In genomic region chrX:108735680-108736508, GRCh38 we compare ENCODE assay signal across 10 cellular contexts. TPM values are rescaled to one million over a fixed set of nuclear protein-coding genes. Genes with fewer than 3 reads are reported as not detected.
DNase-seq lines count a peak whose midpoint lies in the region; ATAC-seq and TF ChIP-seq lines count a peak whose summit lies in the region.
"Had no signal": no experiment of that assay in that cellular context is flagged by ENCODE, and none has a peak within 500 bp of the region (broad histone marks: within the 10 kb centered on the region; RNA-seq: fewer than 3 reads in every experiment).

No MANE protein-coding gene starts in this region.

- ATAC-seq in HG03039 (IDR thresholded peaks at IDR 0.05; ENCODE audit: unreplicated experiment) (no peak), GM18867 (IDR thresholded peaks at IDR 0.05; ENCODE audit: unreplicated experiment) (no peak)

- intact Hi-C loops in stomach (cut with DNase I; ENCODE audit: low total_unique reads): no loop called here

- TF ChIP-seq CTCF in SK-N-SH (IDR thresholded peaks at IDR 0.05) (no peak), stomach (IDR thresholded peaks at IDR 0.05) (no peak), GM10266 (IDR thresholded peaks at IDR 0.05; ENCODE audit: control insufficient read depth, insufficient read depth, low read depth, missing control alignments) (no peak)

- 22% methylated on average over 37 of the region's 81 CpGs for WGBS in SK-N-SH (ENCODE audit: low lambda C conversion rate)
- WGBS in stomach, 5 donors: 2 to 33% (median 6%) methylated on average over 29 to 81 of the region's 81 CpGs

- no peak overlapping the region for H2AFZ ChIP-seq in SK-N-SH (ENCODE audit: low read depth)

- H3F3A ChIP-seq in SK-N-SH (replicated peaks; ENCODE audit: insufficient read depth): no peaks in the 10 kb centered on the region

- no peaks in the 10 kb centered on the region for H3K36me3 ChIP-seq in SK-N-SH (replicated peaks in 1 of 2; ENCODE audit: control insufficient read depth in 1 of 2, insufficient read depth in 2 of 2, low read length in 1 of 2)
- H3K36me3 ChIP-seq in iPS-18a (ENCODE audit: control insufficient read depth, low read depth, low read length): no peaks in the 10 kb centered on the region
- no peaks in the 10 kb centered on the region for H3K36me3 ChIP-seq in stomach
- H3K36me3 ChIP-seq: BLaER1 treated with 17β-estradiol and CSF1 and Interleukin-3, amounts not matched to agents 10 nM and 100 nM had no signal

- POLR2A ChIA-PET in SK-N-SH (lab: Yijun Ruan, JAX): no interaction called here

- H3K79me2 ChIP-seq in SK-N-SH (ENCODE audit: insufficient read depth): no peaks in the 10 kb centered on the region

- H3K9ac ChIP-seq in SK-N-SH (no peak overlapping the region), iPS-18a (ENCODE audit: low read length) (peak overlapping the region; percentile 57)
- H3K9ac ChIP-seq: BLaER1 treated with 17β-estradiol and CSF1 and Interleukin-3, amounts not matched to agents 10 nM and 100 nM had no signal

- peaks cover 4% of the 10 kb centered on the region; the same call in 1 of the 2 replicates for H4K20me1 ChIP-seq in SK-N-SH (ENCODE audit: insufficient read depth)

- no peak for TF ChIP-seq POLR2A in stomach (IDR thresholded peaks at IDR 0.05)

- DNase-seq in NCI-H1105 treated with DMSO at 0.1 percent for 48 hours (lab: John Stamatoyannopoulos, UW): peak; percentile 23
- DNase-seq in NCI-H1105 (lab: John Stamatoyannopoulos, UW): no peak
- DNase-seq in SK-N-SH: peak; percentile 41
- DNase-seq in stomach: no peak
- no peak for DNase-seq in GM10266 (ENCODE audit: extremely low spot score)
- DNase-seq: naive B cell had no signal

- no peak overlapping the region for H3K27ac ChIP-seq in SK-N-SH (ENCODE audit: low read depth in 2 of 2, low read length in 1 of 2)
- H3K27ac ChIP-seq in iPS-18a (ENCODE audit: low read length): no peak overlapping the region
- no peak overlapping the region for H3K27ac ChIP-seq in stomach
- H3K27ac ChIP-seq: BLaER1 treated with 17β-estradiol and CSF1 and Interleukin-3, amounts not matched to agents 10 nM and 100 nM had no signal

- peaks cover 67% of the 10 kb centered on the region for H3K27me3 ChIP-seq in SK-N-SH (ENCODE audit: insufficient read depth)
- peaks cover 63% of the 10 kb centered on the region for H3K27me3 ChIP-seq in iPS-18a (ENCODE audit: control insufficient read depth, insufficient read depth, low read length)
- peaks cover 5 to 61% (median 60%) of the 10 kb centered on the region in 3 donors for H3K27me3 ChIP-seq in stomach

- CTCF ChIA-PET in SK-N-SH (lab: Yijun Ruan, JAX): interaction anchor here (1.9 kb wide), 1 partner anchor 10 kb away, joined by 5 read pairs; no protein-coding TSS in a partner anchor

- H3K4me3 ChIP-seq in SK-N-SH (ENCODE audit: low read depth in 2 of 2, low read length in 1 of 2) (peak overlapping the region in 1 of 2 experiments; percentile 12; a peak in 1 of 4 replicates), iPS-18a (ENCODE audit: low read length) (peak overlapping the region; percentile 98), stomach (peak overlapping the region; percentile 38 to 55 (median 48))
- H3K4me3 ChIP-seq: BLaER1 treated with 17β-estradiol and CSF1 and Interleukin-3, amounts not matched to agents 10 nM and 100 nM had no signal

- H3K9me3 ChIP-seq in SK-N-SH (no peaks in the 10 kb centered on the region), iPS-18a (ENCODE audit: control insufficient read depth, low read depth, low read length) (peaks cover 5% of the 10 kb centered on the region), stomach (peaks cover 0 to 12% (median 0%) of the 10 kb centered on the region in 4 donors)

- TF ChIP-seq RAD21 in SK-N-SH (IDR thresholded peaks at IDR 0.05; ENCODE audit: low read length): no peak

- no peak for TF ChIP-seq EP300 in SK-N-SH (IDR thresholded peaks at IDR 0.05; ENCODE audit: borderline replicate concordance in 1 of 2, low read depth in 1 of 2, low read length in 1 of 2)
- TF ChIP-seq EP300 in stomach (IDR thresholded peaks at IDR 0.05): no peak

- H3K4me2 ChIP-seq in SK-N-SH: 0 out of 2 replicates have a peak overlapping the region, but pooled peaks have one; percentile 33
- H3K4me2 ChIP-seq: BLaER1 treated with 17β-estradiol and CSF1 and Interleukin-3, amounts not matched to agents 10 nM and 100 nM had no signal

- H3K4me1 ChIP-seq in SK-N-SH (ENCODE audit: control insufficient read depth in 1 of 2, insufficient read depth in 2 of 2, low read depth in 1 of 2, low read length in 1 of 2): no peaks in the 10 kb centered on the region; a peak in 1 of 4 replicates
- peaks cover 21% of the 10 kb centered on the region for H3K4me1 ChIP-seq in iPS-18a (ENCODE audit: control insufficient read depth, low read depth, low read length)
- H3K4me1 ChIP-seq in stomach: peaks cover 0 to 37% (median 19%) of the 10 kb centered on the region in 4 donors
- H3K4me1 ChIP-seq: BLaER1 treated with 17β-estradiol and CSF1 and Interleukin-3, amounts not matched to agents 10 nM and 100 nM had no signal

- H3K9me2 ChIP-seq in SK-N-SH: no peaks in the 10 kb centered on the region

TF ChIP-seq in SK-N-SH, 30 proteins besides CTCF, POLR2A, EP300 and RAD21:
- TF ChIP-seq GATA2 (CRISPR knock-in tag; IDR thresholded peaks at IDR 0.05) (no peak), USF2 (IDR thresholded peaks at IDR 0.05; ENCODE audit: borderline replicate concordance, low read depth, low read length) (no peak), NFIC (IDR thresholded peaks at IDR 0.05; ENCODE audit: borderline replicate concordance) (no peak), IRF3 (IDR thresholded peaks at IDR 0.05; ENCODE audit: low read depth, low read length) (no peak)
- TF ChIP-seq, protein P1, sequence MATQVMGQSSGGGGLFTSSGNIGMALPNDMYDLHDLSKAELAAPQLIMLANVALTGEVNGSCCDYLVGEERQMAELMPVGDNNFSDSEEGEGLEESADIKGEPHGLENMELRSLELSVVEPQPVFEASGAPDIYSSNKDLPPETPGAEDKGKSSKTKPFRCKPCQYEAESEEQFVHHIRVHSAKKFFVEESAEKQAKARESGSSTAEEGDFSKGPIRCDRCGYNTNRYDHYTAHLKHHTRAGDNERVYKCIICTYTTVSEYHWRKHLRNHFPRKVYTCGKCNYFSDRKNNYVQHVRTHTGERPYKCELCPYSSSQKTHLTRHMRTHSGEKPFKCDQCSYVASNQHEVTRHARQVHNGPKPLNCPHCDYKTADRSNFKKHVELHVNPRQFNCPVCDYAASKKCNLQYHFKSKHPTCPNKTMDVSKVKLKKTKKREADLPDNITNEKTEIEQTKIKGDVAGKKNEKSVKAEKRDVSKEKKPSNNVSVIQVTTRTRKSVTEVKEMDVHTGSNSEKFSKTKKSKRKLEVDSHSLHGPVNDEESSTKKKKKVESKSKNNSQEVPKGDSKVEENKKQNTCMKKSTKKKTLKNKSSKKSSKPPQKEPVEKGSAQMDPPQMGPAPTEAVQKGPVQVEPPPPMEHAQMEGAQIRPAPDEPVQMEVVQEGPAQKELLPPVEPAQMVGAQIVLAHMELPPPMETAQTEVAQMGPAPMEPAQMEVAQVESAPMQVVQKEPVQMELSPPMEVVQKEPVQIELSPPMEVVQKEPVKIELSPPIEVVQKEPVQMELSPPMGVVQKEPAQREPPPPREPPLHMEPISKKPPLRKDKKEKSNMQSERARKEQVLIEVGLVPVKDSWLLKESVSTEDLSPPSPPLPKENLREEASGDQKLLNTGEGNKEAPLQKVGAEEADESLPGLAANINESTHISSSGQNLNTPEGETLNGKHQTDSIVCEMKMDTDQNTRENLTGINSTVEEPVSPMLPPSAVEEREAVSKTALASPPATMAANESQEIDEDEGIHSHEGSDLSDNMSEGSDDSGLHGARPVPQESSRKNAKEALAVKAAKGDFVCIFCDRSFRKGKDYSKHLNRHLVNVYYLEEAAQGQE (IDR thresholded peaks at IDR 0.05; ENCODE audit: low read depth, low read length): no peak
TF ChIP-seq in SK-N-SH: peak in this region for 0.

RNA-seq across cellular contexts. Expression of gene IRS4, which starts 0.5 kb away (rescaled TPM):
- polyA plus RNA-seq in SK-N-SH (2012; rRNA removed) (not detected in 2 replicates), stomach (not detected)
- polyA plus RNA-seq in SK-N-SH (2012; cell fraction: cytosol; rRNA removed): not detected in 2 replicates
- not detected in 2 replicates for polyA plus RNA-seq in SK-N-SH (2012; cell fraction: nucleus; rRNA removed)
- under 1 TPM in 2 of 5 donors, not detected in 3; 0.55 to 0.72 TPM for total RNA-seq in stomach

Comparison
In these comparisons a context has a peak if more than half of its experiments do, and no peak if none do; other contexts are left out.
1. DNase-seq: peak in NCI-H1105 treated with DMSO at 0.1 percent for 48 hours (single experiment) and SK-N-SH (single experiment); none in NCI-H1105 (single experiment), stomach (single experiment) and GM10266 (single experiment).